In the genomic region with DNA sequence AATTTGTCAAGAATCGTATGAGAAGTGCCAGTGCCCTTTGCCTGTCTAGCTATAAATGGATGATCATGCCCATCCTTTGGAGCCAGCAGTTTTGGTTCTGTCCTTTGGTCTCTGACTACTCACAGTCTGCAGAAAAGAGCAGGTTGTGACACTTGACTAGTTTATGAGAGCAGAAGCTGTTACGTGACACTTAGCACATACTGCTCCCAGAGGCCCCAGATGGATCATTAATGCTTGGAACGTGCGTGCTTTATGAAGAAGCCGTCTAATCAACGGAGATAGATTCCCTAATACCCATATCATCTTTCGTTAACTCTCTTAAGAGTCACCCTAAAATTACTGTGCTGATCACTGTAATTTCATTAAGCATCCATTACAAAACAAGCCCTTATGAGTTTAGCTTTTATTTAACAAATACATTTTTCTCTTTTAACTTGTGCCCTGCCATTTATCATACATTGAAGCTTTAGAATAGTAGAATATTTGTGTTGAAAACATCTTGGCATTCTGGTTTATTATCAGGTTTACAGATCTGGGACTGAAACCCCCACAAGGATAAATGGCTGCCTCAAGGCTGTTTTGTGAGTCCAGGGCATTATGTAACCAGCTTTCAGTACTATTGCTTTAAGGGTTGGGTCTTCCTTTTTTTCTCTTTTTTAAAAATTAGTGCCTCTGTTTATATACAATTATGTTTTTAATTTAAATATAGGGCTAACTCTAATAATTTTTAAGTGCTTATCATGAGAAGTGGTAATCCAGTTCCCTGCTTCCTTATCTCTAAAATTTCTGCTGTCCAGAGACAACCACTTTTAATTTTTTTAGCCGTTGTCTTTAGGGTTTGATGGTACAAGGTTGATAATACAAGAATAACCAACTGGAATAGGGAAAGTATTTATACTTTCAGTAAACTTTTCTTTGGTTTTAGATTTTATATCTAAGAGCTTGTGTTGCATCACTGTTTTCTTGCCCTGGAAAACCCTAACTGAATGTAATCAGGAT, we compare ENCODE assay signal across 19 cellular contexts. TPM values are rescaled to one million over a fixed set of nuclear protein-coding genes. Genes with fewer than 3 reads are reported as not detected.
DNase-seq lines count a peak whose midpoint lies in the region; ATAC-seq and TF ChIP-seq lines count a peak whose summit lies in the region.
"Had no signal": no experiment of that assay in that cellular context is flagged by ENCODE, and none has a peak within 500 bp of the region (broad histone marks: within the 10 kb centered on the region; RNA-seq: fewer than 3 reads in every experiment).

No MANE protein-coding gene starts in this region.

- no peaks in the 10 kb centered on the region; the same call in 1 of the 2 replicates for H3K9me3 ChIP-seq in BE2C
- no peaks in the 10 kb centered on the region for H3K9me3 ChIP-seq in left ventricle myocardium inferior (replicated peaks)
- H3K9me3 ChIP-seq: ascending aorta, HAP-1, prostate gland had no signal

- DNase-seq in BE2C = peak; percentile 13
- peak; percentile 20 for DNase-seq in G401 (ENCODE audit: low spot score)
- peak; percentile 98 to 100 for DNase-seq in NCI-H524 (lab: John Stamatoyannopoulos, UW)
- DNase-seq in left ventricle myocardium inferior = no peak
- no peak for DNase-seq in stimulated activated CD4-positive, alpha-beta T cell treated with anti-CD3 and anti-CD28 coated beads, Interleukin-4, amount 100 ng/mL, for 1 hour
- DNase-seq in NOMO-1 treated with dmso at 0.1 percent for 144 hours (lab: John Stamatoyannopoulos, UW; ENCODE audit: unreplicated experiment) = no peak
- DNase-seq: activated CD4-positive, alpha-beta T cell treated with anti-CD3 and anti-CD28 coated beads for 48 hours; DMS79; head of caudate nucleus; kidney; NCI-H2029 treated with DMSO at 0.1 percent for 48 hours had no signal

- H3K27me3 ChIP-seq in BE2C = no peaks in the 10 kb centered on the region
- H3K27me3 ChIP-seq in left ventricle myocardium inferior (ENCODE audit: low read depth) = no peaks in the 10 kb centered on the region
- H3K27me3 ChIP-seq: ascending aorta had no signal

- H3K4me3 ChIP-seq in BE2C (ENCODE audit: low read depth, low read length) = no peak overlapping the region
- no peak overlapping the region for H3K4me3 ChIP-seq in left ventricle myocardium inferior
- H3K4me3 ChIP-seq: ascending aorta, coronary artery, HAP-1, K562, prostate gland had no signal

- intact Hi-C loops in left ventricle myocardium inferior (cut with micrococcal nuclease) = no loop called here

- ATAC-seq in HG03097 (IDR thresholded peaks at IDR 0.05; ENCODE audit: low FRiP score, unreplicated experiment) (no peak), GM18858 (IDR thresholded peaks at IDR 0.05; ENCODE audit: unreplicated experiment) (no peak)
- ATAC-seq: K562 had no signal

- H3K36me3 ChIP-seq in BE2C = peaks cover 28% of the 10 kb centered on the region
- H3K36me3 ChIP-seq in left ventricle myocardium inferior = peaks cover 43% of the 10 kb centered on the region
- H3K36me3 ChIP-seq: prostate gland had no signal

- in situ Hi-C loops in G401 (cut with HindIII; ENCODE audit: low sequenced_read_pairs) = no loop called here

- H3K4me1 ChIP-seq in BE2C (peaks cover 22% of the 10 kb centered on the region), left ventricle myocardium inferior (peaks cover 16% of the 10 kb centered on the region)
- H3K4me1 ChIP-seq: ascending aorta, HAP-1, prostate gland had no signal

- TF ChIP-seq CTCF in BE2C (IDR thresholded peaks at IDR 0.05; ENCODE audit: low read depth, low read length) = no peak
- TF ChIP-seq CTCF in left ventricle myocardium inferior (IDR thresholded peaks at IDR 0.05; ENCODE audit: borderline replicate concordance) = no peak

- peak overlapping the region; percentile 61 for H3K27ac ChIP-seq in left ventricle myocardium inferior (replicated peaks)
- H3K27ac ChIP-seq: ascending aorta, coronary artery, prostate gland had no signal

RNA-seq across cellular contexts. Expression of gene ADORA2A, which starts 46.9 kb away (rescaled TPM):
- polyA plus RNA-seq in BE2C (2012; ENCODE audit: insufficient read depth, insufficient read length, low read depth) = 5.2 TPM
- total RNA-seq in G401 (2014; rRNA removed; shearing (Covaris generic)) = 1.1 and 1.2 TPM in 2 replicates
- total RNA-seq in left ventricle myocardium inferior = 3.6 TPM
- total RNA-seq: epithelial cell of proximal tubule had no signal

Comparison
In these comparisons a context has a peak if more than half of its experiments do, and no peak if none do; other contexts are left out.
1. DNase-seq: peak in BE2C (single experiment), G401 (single experiment) and NCI-H524 (2 of 2); none in left ventricle myocardium inferior (single experiment), stimulated activated CD4-positive, alpha-beta T cell treated with anti-CD3 and anti-CD28 coated beads, Interleukin-4, amount 100 ng/mL, for 1 hour (single experiment) and NOMO-1 treated with dmso at 0.1 percent for 144 hours (single experiment).